ENCODE assay signal across 14 cellular contexts in genomic region chr2:9488583-9489547, GRCh38. TPM values are rescaled to one million over a fixed set of nuclear protein-coding genes. Genes with fewer than 3 reads are reported as not detected.
DNase-seq lines count a peak whose midpoint lies in the region; ATAC-seq and TF ChIP-seq lines count a peak whose summit lies in the region.
"Had no signal": no experiment of that assay in that cellular context is flagged by ENCODE, and none has a peak within 500 bp of the region (broad histone marks: within the 10 kb centered on the region; RNA-seq: fewer than 3 reads in every experiment).

No MANE protein-coding gene starts in this region.

- POLR2A ChIA-PET in MCF 10A (lab: Yijun Ruan, JAX): interaction anchor here (1.0 to 1.1 kb wide), 2 partner anchors 12 to 14 kb away, joined by 4 to 6 read pairs; no protein-coding TSS in a partner anchor

- H3K9me3 Mint-ChIP-seq in MCF 10A (ENCODE audit: unreplicated experiment): no peaks in the 10 kb centered on the region
- H3K9me3 Mint-ChIP-seq: CD14-positive monocyte had no signal

- H3K27me3 ChIP-seq in breast epithelium (no peaks in the 10 kb centered on the region), foreskin keratinocyte (no peaks in the 10 kb centered on the region)
- no peaks in the 10 kb centered on the region for H3K27me3 ChIP-seq in effector memory CD4-positive, alpha-beta T cell (replicated peaks; ENCODE audit: control insufficient read depth, insufficient read depth, low read length, poor library complexity, severe bottlenecking)

- intact Hi-C loops in MCF 10A (cut with micrococcal nuclease): no loop called here
- intact Hi-C loops in breast epithelium (cut with DNase I; ENCODE audit: low total_unique reads): no loop called here

- H3K27me3 Mint-ChIP-seq in MCF 10A (ENCODE audit: insufficient read depth, unreplicated experiment): no peaks in the 10 kb centered on the region

- ATAC-seq in GM18907 (IDR thresholded peaks at IDR 0.05; ENCODE audit: unreplicated experiment) (no peak), GM21786 (IDR thresholded peaks at IDR 0.05; ENCODE audit: unreplicated experiment) (no peak), foreskin keratinocyte (no peak)

- DNase-seq in MCF 10A (ENCODE audit: unreplicated experiment): no peak
- DNase-seq in breast epithelium (ENCODE audit: low spot score in 2 of 2): no peak
- peak; percentile 71 for DNase-seq in iris pigment epithelial cell (ENCODE audit: low read depth)
- no peak for DNase-seq in effector memory CD4-positive, alpha-beta T cell
- DNase-seq in foreskin keratinocyte: no peak
- DNase-seq: activated CD4-positive, alpha-beta T cell treated with anti-CD3 and anti-CD28 coated beads for 1 hour; NCI-H2081; NCI-H526; nucleus accumbens; small intestine had no signal

- H3K4me3 ChIP-seq in breast epithelium: no peak overlapping the region
- no peak overlapping the region for H3K4me3 ChIP-seq in effector memory CD4-positive, alpha-beta T cell (ENCODE audit: insufficient read depth, low read depth, low read length, poor library complexity, severe bottlenecking)

- CTCF ChIA-PET in MCF 10A (lab: Yijun Ruan, JAX): interaction anchor here (1.1 kb wide), 1 partner anchor 66 kb away, joined by 3 read pairs; no protein-coding TSS in a partner anchor

- H3K4me1 ChIP-seq in breast epithelium (no peaks in the 10 kb centered on the region), foreskin keratinocyte (no peaks in the 10 kb centered on the region)
- H3K4me1 ChIP-seq in effector memory CD4-positive, alpha-beta T cell (ENCODE audit: control insufficient read depth, insufficient read depth, low read length, poor library complexity, severe bottlenecking): no peaks in the 10 kb centered on the region

- no peak for TF ChIP-seq POLR2A in breast epithelium (IDR thresholded peaks at IDR 0.05)

- H3K27ac ChIP-seq in breast epithelium (no peak overlapping the region), VCaP (peak overlapping the region; percentile 13; the same call in 1 of the 2 replicates), foreskin keratinocyte (no peak overlapping the region)
- no peak overlapping the region for H3K27ac ChIP-seq in effector memory CD4-positive, alpha-beta T cell (ENCODE audit: insufficient read depth, low read length, poor library complexity, severe bottlenecking)

- H3K9me3 ChIP-seq in breast epithelium: no peaks in the 10 kb centered on the region
- H3K9me3 ChIP-seq in effector memory CD4-positive, alpha-beta T cell (ENCODE audit: control insufficient read depth, low read length): no peaks in the 10 kb centered on the region

- H3K4me1 Mint-ChIP-seq in MCF 10A (ENCODE audit: insufficient read depth, unreplicated experiment): no peaks in the 10 kb centered on the region
- H3K4me1 Mint-ChIP-seq: CD14-positive monocyte had no signal

- peaks cover 91% of the 10 kb centered on the region for H3K36me3 Mint-ChIP-seq in MCF 10A (ENCODE audit: insufficient read depth, unreplicated experiment)

- TSS peak; percentile 20 for BruUV-seq in MCF 10A (replicated peaks; lab: Mats Ljungman, UMichigan)

- H3K4me3 Mint-ChIP-seq in MCF 10A (ENCODE audit: unreplicated experiment): no peak overlapping the region
- H3K4me3 Mint-ChIP-seq: CD14-positive monocyte had no signal

- H3K36me3 ChIP-seq in breast epithelium: peaks cover 22% of the 10 kb centered on the region
- H3K36me3 ChIP-seq in effector memory CD4-positive, alpha-beta T cell (ENCODE audit: control insufficient read depth, insufficient read depth, low read length): peaks cover 91% of the 10 kb centered on the region

- TF ChIP-seq CTCF in MCF 10A (IDR thresholded peaks at IDR 0.05; ENCODE audit: unreplicated experiment): no peak
- no peak for TF ChIP-seq CTCF in breast epithelium (IDR thresholded peaks at IDR 0.05)
- TF ChIP-seq CTCF in VCaP (conservative IDR thresholded peaks at IDR 0.05): no peak
- no peak for TF ChIP-seq CTCF in foreskin keratinocyte (conservative IDR thresholded peaks at IDR 0.05)

- H3K27ac Mint-ChIP-seq in MCF 10A (ENCODE audit: low read depth, unreplicated experiment): no peak overlapping the region

RNA-seq across cellular contexts. Expression of gene IAH1, which starts 14.5 kb away (rescaled TPM):
- total RNA-seq in MCF 10A (2022): 74.7 and 82.3 TPM in 2 replicates
- 10 to 100 TPM; 39.5 to 84.7 (median 54.7) TPM for total RNA-seq in breast epithelium
- 62.0 and 71.7 TPM in 2 replicates for total RNA-seq in foreskin keratinocyte
- polyA plus RNA-seq in foreskin keratinocyte: 78.7 and 80.7 TPM in 2 replicates
